21 cellular contexts compared by ENCODE assay signal in genomic region chr20:59920944-59921343, GRCh38. TPM values are rescaled to one million over a fixed set of nuclear protein-coding genes. Genes with fewer than 3 reads are reported as not detected.
"Had no signal": no experiment of that assay in that cellular context is flagged by ENCODE, and none has a peak within 500 bp of the region (broad histone marks: within the 10 kb centered on the region; RNA-seq: fewer than 3 reads in every experiment).

No MANE protein-coding gene starts in this region.

- H3K4me3 ChIP-seq: breast epithelium had no signal

- H3K4me3 Mint-ChIP-seq: activated CD4-positive, alpha-beta memory T cell treated with anti-CD3 and anti-CD28 coated beads for 36 hours; activated CD4-positive, alpha-beta T cell treated with anti-CD3 and anti-CD28 coated beads, Interleukin-2, amount 10 ng/mL, durations not matched to agents 7 days and 5 days; activated naive CD4-positive, alpha-beta T cell treated with anti-CD3 and anti-CD28 coated beads, Interleukin-2, amount 10 ng/mL, durations not matched to agents 7 days and 5 days; activated naive CD8-positive, alpha-beta T cell treated with anti-CD3 and anti-CD28 coated beads for 36 hours; activated T-helper 17 cell treated with anti-CD3 and anti-CD28 coated beads, Interleukin-2, amount 50 U/mL, for 72 hours had no signal

- H3K27ac Mint-ChIP-seq: activated CD4-positive, alpha-beta memory T cell treated with anti-CD3 and anti-CD28 coated beads for 36 hours; activated CD4-positive, alpha-beta T cell treated with anti-CD3 and anti-CD28 coated beads, Interleukin-2, amount 10 ng/mL, durations not matched to agents 7 days and 5 days; activated naive CD4-positive, alpha-beta T cell treated with anti-CD3 and anti-CD28 coated beads, Interleukin-2, amount 10 ng/mL, durations not matched to agents 7 days and 5 days; activated naive CD8-positive, alpha-beta T cell treated with anti-CD3 and anti-CD28 coated beads for 36 hours; activated T-helper 17 cell treated with anti-CD3 and anti-CD28 coated beads, Interleukin-2, amount 50 U/mL, for 72 hours had no signal

- DNase-seq: activated CD4-positive, alpha-beta memory T cell treated with anti-CD3 and anti-CD28 coated beads for 36 hours; activated CD4-positive, alpha-beta T cell treated with anti-CD3 and anti-CD28 coated beads, Interleukin-2, amount 10 ng/mL, durations not matched to agents 7 days and 5 days; activated CD4-positive, CD25-positive, alpha-beta regulatory T cell; activated CD8-positive, alpha-beta memory T cell treated with anti-CD3 and anti-CD28 coated beads for 24 hours; activated gamma-delta T cell; activated naive CD4-positive, alpha-beta T cell treated with anti-CD3 and anti-CD28 coated beads, Interleukin-2, amount 10 ng/mL, durations not matched to agents 7 days and 5 days; activated naive CD8-positive, alpha-beta T cell treated with anti-CD3 and anti-CD28 coated beads for 36 hours; activated T-cell treated with anti-CD3 and anti-CD28 coated beads, Interleukin-2, amount 50 U/mL, for 48 hours; aorta; central memory CD4-positive, alpha-beta T cell; NCI-H1048; NCI-H146; NCI-H187 treated with DMSO at 0.1 percent for 48 hours; NCI-H2081 treated with DMSO at 0.1 percent for 48 hours; NCI-H446; NCI-H524; SK-N-SH; T-helper 1 cell had no signal

- H3K4me1 Mint-ChIP-seq: activated CD4-positive, alpha-beta T cell treated with anti-CD3 and anti-CD28 coated beads, Interleukin-2, amount 10 ng/mL, durations not matched to agents 7 days and 5 days; activated naive CD4-positive, alpha-beta T cell treated with anti-CD3 and anti-CD28 coated beads, Interleukin-2, amount 10 ng/mL, durations not matched to agents 7 days and 5 days; activated T-helper 17 cell treated with anti-CD3 and anti-CD28 coated beads, Interleukin-2, amount 50 U/mL, for 72 hours had no signal

- H3K36me3 Mint-ChIP-seq: activated naive CD4-positive, alpha-beta T cell treated with anti-CD3 and anti-CD28 coated beads, Interleukin-2, amount 10 ng/mL, durations not matched to agents 7 days and 5 days; activated naive CD8-positive, alpha-beta T cell treated with anti-CD3 and anti-CD28 coated beads for 36 hours had no signal

- H3K9me3 Mint-ChIP-seq: activated CD4-positive, alpha-beta memory T cell treated with anti-CD3 and anti-CD28 coated beads for 36 hours; activated CD4-positive, alpha-beta T cell treated with anti-CD3 and anti-CD28 coated beads, Interleukin-2, amount 10 ng/mL, durations not matched to agents 7 days and 5 days; activated naive CD4-positive, alpha-beta T cell treated with anti-CD3 and anti-CD28 coated beads, Interleukin-2, amount 10 ng/mL, durations not matched to agents 7 days and 5 days; activated naive CD8-positive, alpha-beta T cell treated with anti-CD3 and anti-CD28 coated beads for 36 hours; activated T-helper 17 cell treated with anti-CD3 and anti-CD28 coated beads, Interleukin-2, amount 50 U/mL, for 72 hours had no signal

- H3K27me3 Mint-ChIP-seq: activated CD4-positive, alpha-beta memory T cell treated with anti-CD3 and anti-CD28 coated beads for 36 hours; activated naive CD4-positive, alpha-beta T cell treated with anti-CD3 and anti-CD28 coated beads, Interleukin-2, amount 10 ng/mL, durations not matched to agents 7 days and 5 days; activated T-helper 17 cell treated with anti-CD3 and anti-CD28 coated beads, Interleukin-2, amount 50 U/mL, for 72 hours had no signal

- H3K36me3 ChIP-seq: breast epithelium had no signal

- H3K27me3 ChIP-seq: breast epithelium had no signal

RNA-seq across cellular contexts. Expression of gene CDH26, which starts 37.3 kb away (rescaled TPM):
- total RNA-seq: RPMI7951 had no signal
